ENCODE assay signal across 16 cellular contexts in genomic region chr3:136698361-136698760, GRCh38. TPM values are rescaled to one million over a fixed set of nuclear protein-coding genes. Genes with fewer than 3 reads are reported as not detected.
A peak's percentile ranks its signal among the peaks of the same experiment; 100 is the strongest.
DNase-seq lines count a peak whose midpoint lies in the region; ATAC-seq, FAIRE-seq and TF ChIP-seq lines count a peak whose summit lies in the region.
"Had no signal": no experiment of that assay in that cellular context is flagged by ENCODE, and none has a peak within 500 bp of the region (broad histone marks: within the 10 kb centered on the region; RNA-seq: fewer than 3 reads in every experiment).

No MANE protein-coding gene starts in this region.

- H2BK20ac ChIP-seq in H9 (ENCODE audit: low read depth, low read length, poor library complexity, severe bottlenecking) = no peak overlapping the region

- WGBS in H9 (ENCODE audit: extremely low coverage, insufficient read length, low lambda C conversion rate) = no CpG with 5 or more reads among the region's 3 CpGs

- H3K36me3 Mint-ChIP-seq in H9 (ENCODE audit: insufficient read depth in 1 of 3, low read depth in 3 of 3) (peaks cover 24 to 42% (median 34%) of the 10 kb centered on the region in 3 experiments), astrocyte (ENCODE audit: low read depth, unreplicated experiment) (peaks cover 5% of the 10 kb centered on the region)
- H3K36me3 Mint-ChIP-seq in activated T-helper 2 cell treated with anti-CD3 and anti-CD28 coated beads, Interferon-gamma antibody, Interleukin-2, Interleukin-4, amounts not matched to agents 10 μg/mL and 5 μg/mL and 100 μg/mL, durations not matched to agents 14 hours and 24 hours and 36 hours (ENCODE audit: low read depth) = peaks cover 76% of the 10 kb centered on the region

- peak overlapping the region in 2 of 3 experiments; percentile 73 to 82; a peak in 2 of 7 replicates for H3K27ac Mint-ChIP-seq in H9
- H3K27ac Mint-ChIP-seq in astrocyte (ENCODE audit: unreplicated experiment) = peak overlapping the region; percentile 56
- no peak overlapping the region for H3K27ac Mint-ChIP-seq in activated T-helper 2 cell treated with anti-CD3 and anti-CD28 coated beads, Interferon-gamma antibody, Interleukin-2, Interleukin-4, amounts not matched to agents 10 μg/mL and 5 μg/mL and 100 μg/mL, durations not matched to agents 14 hours and 24 hours and 36 hours

- TF ChIP-seq CTCF in AG04450 (IDR thresholded peaks at IDR 0.05; ENCODE audit: low read depth, low read length) (0 out of 2 replicates have a peak, but pooled peaks have one; percentile 3), H9 (conservative IDR thresholded peaks at IDR 0.05) (peak; percentile 40; the same call in 2 of the 3 replicates), astrocyte (IDR thresholded peaks at IDR 0.05; ENCODE audit: insufficient read depth, low read depth, low read length) (no peak), fibroblast of mammary gland (conservative IDR thresholded peaks at IDR 0.05; ENCODE audit: control insufficient read depth, insufficient read depth, low read depth, low read length) (peak; percentile 8)

- H2BK15ac ChIP-seq in H9 (ENCODE audit: low read depth, low read length) = no peak overlapping the region

- H3K4ac ChIP-seq in H9 (ENCODE audit: low read depth, low read length) = no peak overlapping the region

- no peak overlapping the region for H2BK12ac ChIP-seq in H9 (ENCODE audit: insufficient read length, low read depth, low read length)

- H3K9me3 ChIP-seq in AG04450 (ENCODE audit: control insufficient read depth, insufficient read depth, low read length) (no peaks in the 10 kb centered on the region; the same call in 1 of the 2 replicates), H9 (ENCODE audit: control insufficient read depth, low read depth, low read length) (peaks cover 15% of the 10 kb centered on the region), astrocyte (ENCODE audit: insufficient read depth, low read depth, low read length) (no peaks in the 10 kb centered on the region)
- H3K9me3 ChIP-seq: A549 had no signal

- H3K27me3 Mint-ChIP-seq in H9 (ENCODE audit: low read depth) (no peaks in the 10 kb centered on the region; the same call in 1 of the 2 replicates), astrocyte (ENCODE audit: low read depth, unreplicated experiment) (no peaks in the 10 kb centered on the region)
- no peaks in the 10 kb centered on the region for H3K27me3 Mint-ChIP-seq in activated T-helper 2 cell treated with anti-CD3 and anti-CD28 coated beads, Interferon-gamma antibody, Interleukin-2, Interleukin-4, amounts not matched to agents 10 μg/mL and 5 μg/mL and 100 μg/mL, durations not matched to agents 14 hours and 24 hours and 36 hours (ENCODE audit: low read depth)

- no peak overlapping the region for H2BK5ac ChIP-seq in H9 (ENCODE audit: insufficient read length, low read length)

- H2AK5ac ChIP-seq in H9 (ENCODE audit: insufficient read length, low read length) = no peak overlapping the region

- peaks cover 9% of the 10 kb centered on the region for H3K79me1 ChIP-seq in H9 (ENCODE audit: insufficient read depth, low read depth, low read length, poor library complexity, severe bottlenecking)

- no peak overlapping the region for H3K14ac ChIP-seq in H9 (ENCODE audit: insufficient read depth, low read length)

- DNase-seq in AG04450 (ENCODE audit: low read depth, low spot score) (no peak), H9 (no peak), astrocyte (ENCODE audit: low read depth) (no peak), fibroblast of mammary gland (ENCODE audit: low read depth) (no peak), cardiac septum (ENCODE audit: low spot score) (no peak)
- DNase-seq in activated T-helper 2 cell treated with anti-CD3 and anti-CD28 coated beads, Interferon-gamma antibody, Interleukin-2, Interleukin-4, amounts not matched to agents 10 μg/mL and 5 μg/mL and 100 μg/mL, durations not matched to agents 14 hours and 24 hours and 36 hours (ENCODE audit: low spot score) = no peak
- DNase-seq: Kasumi-1, NCI-H1105 treated with DMSO at 0.1 percent for 48 hours, NCI-H187, NCI-H226, NCI-H524 treated with DMSO at 0.1 percent for 48 hours had no signal

- no peak overlapping the region for H3K56ac ChIP-seq in H9 (ENCODE audit: insufficient read length, low read depth, low read length)

- no peak overlapping the region for H4K5ac ChIP-seq in H9 (ENCODE audit: insufficient read length, low read depth, low read length)

- ATAC-seq in GM18498 (IDR thresholded peaks at IDR 0.05; ENCODE audit: unreplicated experiment) (no peak), GM21786 (IDR thresholded peaks at IDR 0.05; ENCODE audit: unreplicated experiment) (no peak)
- ATAC-seq: A549 had no signal

- H3K27ac ChIP-seq in AG04450 (ENCODE audit: low read depth, low read length) (no peak overlapping the region), H9 (ENCODE audit: insufficient read length, low read depth, low read length) (no peak overlapping the region), astrocyte (ENCODE audit: low read depth, low read length) (no peak overlapping the region)
- H3K27ac ChIP-seq: A549, C4-2B had no signal

- H2AFZ ChIP-seq in H9 (ENCODE audit: low read length) (no peak overlapping the region), astrocyte (ENCODE audit: low read depth, low read length) (no peak overlapping the region)

- no peak overlapping the region for H2BK120ac ChIP-seq in H9 (ENCODE audit: low read depth, low read length, poor library complexity, severe bottlenecking)

- H3K9me3 Mint-ChIP-seq in H9 (peaks cover 26 to 37% of the 10 kb centered on the region in 2 experiments), astrocyte (ENCODE audit: unreplicated experiment) (no peaks in the 10 kb centered on the region)
- H3K9me3 Mint-ChIP-seq in activated T-helper 2 cell treated with anti-CD3 and anti-CD28 coated beads, Interferon-gamma antibody, Interleukin-2, Interleukin-4, amounts not matched to agents 10 μg/mL and 5 μg/mL and 100 μg/mL, durations not matched to agents 14 hours and 24 hours and 36 hours = peaks cover 63% of the 10 kb centered on the region

- H3K23me2 ChIP-seq in H9 (ENCODE audit: insufficient read length, low read depth, low read length, poor library complexity, severe bottlenecking) = no peaks in the 10 kb centered on the region

- H3K4me3 Mint-ChIP-seq in H9 (no peak overlapping the region), astrocyte (ENCODE audit: unreplicated experiment) (no peak overlapping the region)
- H3K4me3 Mint-ChIP-seq in activated T-helper 2 cell treated with anti-CD3 and anti-CD28 coated beads, Interferon-gamma antibody, Interleukin-2, Interleukin-4, amounts not matched to agents 10 μg/mL and 5 μg/mL and 100 μg/mL, durations not matched to agents 14 hours and 24 hours and 36 hours (ENCODE audit: low read depth) = no peak overlapping the region

- H3K36me3 ChIP-seq in astrocyte (ENCODE audit: insufficient read depth, low read length) = no peaks in the 10 kb centered on the region

- no peaks in the 10 kb centered on the region for H3K27me3 ChIP-seq in AG04450 (ENCODE audit: control insufficient read depth, insufficient read depth, low read length)
- H3K27me3 ChIP-seq in H9 (ENCODE audit: insufficient read depth, low read length) = no peaks in the 10 kb centered on the region
- no peaks in the 10 kb centered on the region for H3K27me3 ChIP-seq in astrocyte (ENCODE audit: insufficient read depth, low read length)

- H3K4me3 ChIP-seq in AG04450 (ENCODE audit: low read depth, low read length) (no peak overlapping the region), astrocyte (ENCODE audit: insufficient read depth, low read depth, low read length) (no peak overlapping the region), fibroblast of mammary gland (ENCODE audit: control insufficient read depth, low read depth, low read length) (no peak overlapping the region)
- H3K4me3 ChIP-seq: A549 had no signal

- no peaks in the 10 kb centered on the region for H3K4me1 ChIP-seq in H9 (ENCODE audit: insufficient read depth, low read length)
- no peaks in the 10 kb centered on the region for H3K4me1 ChIP-seq in astrocyte (ENCODE audit: insufficient read depth, low read length)

- intact Hi-C loops in cardiac septum (cut with DNase I) = no loop called here
- intact Hi-C loops in activated T-helper 2 cell treated with anti-CD3 and anti-CD28 coated beads, Interferon-gamma antibody, Interleukin-2, Interleukin-4, amounts not matched to agents 10 μg/mL and 5 μg/mL and 100 μg/mL, durations not matched to agents 14 hours and 24 hours and 36 hours (cut with micrococcal nuclease) = no loop called here

- no peak overlapping the region for H3K23ac ChIP-seq in H9 (ENCODE audit: insufficient read length, low read depth, low read length)

- CTCF ChIA-PET in AG04450 (lab: Charles Lee) = no interaction called here

- no peak overlapping the region for H3K18ac ChIP-seq in H9 (ENCODE audit: insufficient read length, low read depth, low read length)

- H3K4me2 ChIP-seq in H9 (ENCODE audit: insufficient read depth, insufficient read length, low read length) (no peak overlapping the region), astrocyte (ENCODE audit: low read length) (no peak overlapping the region)
- H3K4me2 ChIP-seq: A549 had no signal

- H4K91ac ChIP-seq in H9 (ENCODE audit: insufficient read length, low read depth, low read length) = no peak overlapping the region

- no peaks in the 10 kb centered on the region for H4K20me1 ChIP-seq in H9 (ENCODE audit: control insufficient read depth, insufficient read depth, insufficient read length)
- H4K20me1 ChIP-seq in astrocyte (ENCODE audit: insufficient read depth, low read length) = peaks cover 61% of the 10 kb centered on the region

- FAIRE-seq in astrocyte (lab: Jason Lieb, UNC) = no peak
- FAIRE-seq: A549, H54 had no signal

- H3T11ph ChIP-seq in H9 (ENCODE audit: low read length) = no peak overlapping the region

- POLR2A ChIA-PET in AG04450 (lab: Yijun Ruan, JAX) = no interaction called here

- H3K79me2 ChIP-seq in H9 (ENCODE audit: insufficient read depth, low read length) = peaks cover 3% of the 10 kb centered on the region; the same call in 1 of the 2 replicates
- H3K79me2 ChIP-seq in astrocyte (ENCODE audit: insufficient read depth, low read length) = peaks cover 92% of the 10 kb centered on the region

- H3K9ac ChIP-seq in H9 (ENCODE audit: extremely low read depth, insufficient read length, low read length) (no peak overlapping the region), astrocyte (ENCODE audit: low read length) (no peak overlapping the region)

- H3K4me1 Mint-ChIP-seq in H9 = peaks cover 21 to 22% of the 10 kb centered on the region in 2 experiments
- peaks cover 28% of the 10 kb centered on the region for H3K4me1 Mint-ChIP-seq in astrocyte (ENCODE audit: low read depth, unreplicated experiment)
- H3K4me1 Mint-ChIP-seq in activated T-helper 2 cell treated with anti-CD3 and anti-CD28 coated beads, Interferon-gamma antibody, Interleukin-2, Interleukin-4, amounts not matched to agents 10 μg/mL and 5 μg/mL and 100 μg/mL, durations not matched to agents 14 hours and 24 hours and 36 hours (ENCODE audit: low read depth) = peaks cover 12% of the 10 kb centered on the region

- H4K8ac ChIP-seq in H9 (replicated peaks; ENCODE audit: insufficient read length, low read depth, low read length) = no peak overlapping the region

RNA-seq across cellular contexts. Expression of gene STAG1, which starts 53.8 kb away (rescaled TPM):
- 21.3 and 30.1 TPM in 2 replicates for polyA plus RNA-seq in AG04450 (2011; rRNA removed)
- 24.0 and 43.8 TPM in 2 replicates for polyA minus RNA-seq in AG04450 (2011; rRNA and poly(A)+ RNA removed)
- total RNA-seq in H9 (2021) (31.2 and 34.6 TPM in 2 replicates), astrocyte (24.1 and 24.2 TPM in 2 replicates), cardiac septum (24.0 TPM)
- 42.3 and 44.9 TPM in 2 replicates for total RNA-seq in activated T-helper 2 cell treated with anti-CD3 and anti-CD28 coated beads, Interferon-gamma antibody, Interleukin-2, Interleukin-4, amounts not matched to agents 10 μg/mL and 5 μg/mL and 100 μg/mL, durations not matched to agents 14 hours and 24 hours and 36 hours
